ENCODE assay signal across 9 cellular contexts in the genomic region with DNA sequence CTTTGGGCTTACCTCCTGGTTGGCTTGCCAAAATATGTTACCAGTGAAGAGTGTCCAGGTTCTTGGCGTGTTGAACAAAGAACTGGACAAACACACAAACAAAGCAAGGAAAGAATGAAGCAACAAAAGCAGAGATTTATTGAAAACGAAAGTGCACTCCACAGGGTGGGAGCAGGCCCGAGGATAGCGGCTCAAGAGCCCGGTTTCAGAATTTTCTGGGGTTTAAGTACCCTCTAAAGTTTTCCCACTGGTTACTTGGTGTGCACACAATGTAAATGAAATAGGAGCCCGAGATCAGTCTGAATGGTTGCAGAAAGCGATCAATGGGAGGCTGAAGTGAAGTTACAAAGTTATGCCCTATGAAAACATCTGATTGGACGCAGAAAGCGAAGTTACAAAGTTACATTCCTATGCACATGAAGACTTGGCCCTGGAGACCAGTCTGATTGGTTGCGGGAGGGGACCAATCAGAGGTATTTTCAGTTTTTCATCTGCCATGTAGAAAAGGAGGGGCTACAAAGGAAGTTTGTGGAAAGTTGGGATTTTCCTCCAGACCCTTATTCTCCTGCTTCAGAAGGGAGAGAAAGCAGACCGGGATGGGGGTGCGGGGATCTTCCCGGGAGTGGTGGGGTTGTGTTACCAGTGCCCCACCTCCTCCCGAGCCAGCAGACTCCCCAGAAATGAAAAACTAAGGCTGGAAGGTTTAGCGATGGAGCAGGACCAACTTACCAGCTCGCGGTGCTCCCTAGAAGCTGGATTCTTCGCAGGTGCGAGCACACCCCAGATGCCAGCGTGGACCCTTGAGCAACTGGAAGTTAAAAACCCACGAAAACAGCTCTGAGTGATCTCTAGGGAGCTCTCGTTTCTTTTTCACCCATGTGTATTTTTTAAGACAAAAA. TPM values are rescaled to one million over a fixed set of nuclear protein-coding genes. Genes with fewer than 3 reads are reported as not detected.
DNase-seq lines count a peak whose midpoint lies in the region; ATAC-seq and TF ChIP-seq lines count a peak whose summit lies in the region.
"Had no signal": no experiment of that assay in that cellular context is flagged by ENCODE, and none has a peak within 500 bp of the region (broad histone marks: within the 10 kb centered on the region; RNA-seq: fewer than 3 reads in every experiment).

Gene SLFN12 (minus strand): TSS at position 325 of the 899 bp plus-strand sequence. CDS start 9,472 bp downstream, outside the sequence.

- H3K9me1 ChIP-seq in IMR-90 (ENCODE audit: insufficient read depth, low read length): peaks cover 9% of the 10 kb centered on the region; the same call in 1 of the 2 replicates

- H3K4me1 ChIP-seq in CD8-positive, alpha-beta T cell (ENCODE audit: insufficient read depth, low read length): peaks cover 37% of the 10 kb centered on the region
- peaks cover 1% of the 10 kb centered on the region; the same call in 1 of the 2 replicates for H3K4me1 ChIP-seq in IMR-90 (ENCODE audit: control insufficient read depth, insufficient read depth, low read length)
- H3K4me1 ChIP-seq in mucosa of stomach (ENCODE audit: control insufficient read depth, insufficient read depth, low read length): peaks cover 7% of the 10 kb centered on the region
- H3K4me1 ChIP-seq in testis: peaks cover 12% of the 10 kb centered on the region

- H3K4ac ChIP-seq in IMR-90 (ENCODE audit: low read depth, low read length): peak within 1 kb of the TSS; percentile 98

- H3K27me3 ChIP-seq in CD8-positive, alpha-beta T cell (ENCODE audit: insufficient read depth, low read length): no peaks in the 10 kb centered on the region
- H3K27me3 ChIP-seq in IMR-90 (ENCODE audit: control insufficient read depth, insufficient read depth, low read length): no peaks in the 10 kb centered on the region
- no peaks in the 10 kb centered on the region for H3K27me3 ChIP-seq in mucosa of stomach (ENCODE audit: control insufficient read depth, insufficient read depth, low read length)
- H3K27me3 ChIP-seq in testis: no peaks in the 10 kb centered on the region

- POLR2A ChIA-PET in CD8-positive, alpha-beta T cell (lab: Charles Lee): interaction anchor here (1.0 to 1.5 kb wide), 6 partner anchors 16 to 119 kb away, joined by 3 to 7 read pairs (median 4); no protein-coding TSS in a partner anchor
- POLR2A ChIA-PET in IMR-90 (lab: Charles Lee; ENCODE audit: unreplicated experiment): no interaction called here
- POLR2A ChIA-PET in activated CD8-positive, alpha-beta T cell treated with anti-CD3 and anti-CD28 coated beads, Interleukin-2, amount 10 ng/mL, durations not matched to agents 7 days and 5 days (lab: Charles Lee): interaction anchor here (0.6 to 1.7 kb wide), 4 partner anchors 15 to 105 kb away, joined by 3 to 9 read pairs (median 7); partner anchors contain the start of genes SLFN11, SLFN12L and SLFN13

- peaks cover 7% of the 10 kb centered on the region for H3K36me3 Mint-ChIP-seq in CD8-positive, alpha-beta T cell
- peaks cover 38% of the 10 kb centered on the region for H3K36me3 Mint-ChIP-seq in activated CD8-positive, alpha-beta T cell treated with anti-CD3 and anti-CD28 coated beads, Interleukin-2, amount 10 ng/mL, durations not matched to agents 7 days and 5 days (ENCODE audit: low read depth)

- in situ Hi-C loops in IMR-90 (cut with MboI; ENCODE audit: low sequenced_read_pairs): no loop called here

- H3K14ac ChIP-seq in IMR-90 (replicated peaks; ENCODE audit: low read depth, low read length): peak within 1 kb of the TSS; percentile 99

- peak within 1 kb of the TSS; percentile 92 for H2BK5ac ChIP-seq in IMR-90 (ENCODE audit: low read depth, low read length, poor library complexity, severe bottlenecking)

- no peak for TF ChIP-seq CTCF in CD8-positive, alpha-beta T cell (IDR thresholded peaks at IDR 0.05)
- TF ChIP-seq CTCF in IMR-90 (conservative IDR thresholded peaks at IDR 0.05; ENCODE audit: low read depth, low read length): no peak
- no peak for TF ChIP-seq CTCF in epithelial cell of esophagus (IDR thresholded peaks at IDR 0.05; ENCODE audit: insufficient read depth, low read depth, low read length, missing control alignments)
- TF ChIP-seq CTCF in testis (IDR thresholded peaks at IDR 0.05): no peak

- CTCF ChIA-PET in CD8-positive, alpha-beta T cell (lab: Charles Lee): interaction anchor here (1.1 to 1.3 kb wide), 2 partner anchors 107 to 120 kb away, joined by 3 to 4 read pairs; no protein-coding TSS in a partner anchor
- CTCF ChIA-PET in IMR-90 (lab: Yijun Ruan, JAX): no interaction called here
- CTCF ChIA-PET in activated CD8-positive, alpha-beta T cell treated with anti-CD3 and anti-CD28 coated beads, Interleukin-2, amount 10 ng/mL, durations not matched to agents 7 days and 5 days (lab: Charles Lee): interaction anchor here (0.9 to 1.9 kb wide), 4 partner anchors 15 to 101 kb away, joined by 3 to 5 read pairs (median 4); no protein-coding TSS in a partner anchor

- peak within 1 kb of the TSS; percentile 91 for H3K4me3 Mint-ChIP-seq in CD8-positive, alpha-beta T cell
- H3K4me3 Mint-ChIP-seq in activated CD8-positive, alpha-beta T cell treated with anti-CD3 and anti-CD28 coated beads, Interleukin-2, amount 10 ng/mL, durations not matched to agents 7 days and 5 days: peak within 1 kb of the TSS; percentile 90

- H2BK20ac ChIP-seq in IMR-90 (ENCODE audit: low read depth, low read length): peak within 1 kb of the TSS; percentile 68

- peak within 1 kb of the TSS; percentile 91 for H2AFZ ChIP-seq in IMR-90 (replicated peaks; ENCODE audit: low read length, poor library complexity)

- peak; percentile 86 for ATAC-seq in CD8-positive, alpha-beta T cell
- ATAC-seq in GM21526 (IDR thresholded peaks at IDR 0.05; ENCODE audit: low FRiP score, unreplicated experiment): peak; percentile 50
- ATAC-seq in IMR-90 (ENCODE audit: low read depth): peak; percentile 78
- ATAC-seq in activated CD8-positive, alpha-beta T cell treated with anti-CD3 and anti-CD28 coated beads, Interleukin-2, amount 10 ng/mL, durations not matched to agents 7 days and 5 days: peak; percentile 73

- 0% methylated on average over 4 of the region's 22 CpGs; no CpG with 5 or more reads in 1 of the 2 experiments for WGBS in IMR-90 (ENCODE audit: extremely low coverage in 2 of 2, insufficient read length in 1 of 2), 2 experiments
- WGBS in testis, 2 donors: 9 to 11% methylated on average over 22 of the region's 22 CpGs

- peaks cover 12 to 38% of the 10 kb centered on the region in 2 experiments for H3K79me1 ChIP-seq in IMR-90 (ENCODE audit: low read depth in 1 of 2, low read length in 2 of 2)

- H4K91ac ChIP-seq in IMR-90 (ENCODE audit: insufficient read depth, low read depth, low read length): peak within 1 kb of the TSS; percentile 93

- H3K9me3 Mint-ChIP-seq in CD8-positive, alpha-beta T cell: no peaks in the 10 kb centered on the region
- H3K9me3 Mint-ChIP-seq in activated CD8-positive, alpha-beta T cell treated with anti-CD3 and anti-CD28 coated beads, Interleukin-2, amount 10 ng/mL, durations not matched to agents 7 days and 5 days (ENCODE audit: insufficient read depth): no peaks in the 10 kb centered on the region

- peak within 1 kb of the TSS; percentile 75; the same call in 2 of the 3 replicates for H2BK15ac ChIP-seq in IMR-90 (ENCODE audit: low read depth, low read length)

- peak within 1 kb of the TSS; percentile 84 for H2BK120ac ChIP-seq in IMR-90 (ENCODE audit: low read depth, low read length)

- dilution Hi-C loops in IMR-90 (cut with HindIII; ENCODE audit: low sequenced_read_pairs, unreplicated experiment): no loop called here

- peak within 1 kb of the TSS; percentile 98 for H2AK9ac ChIP-seq in IMR-90 (replicated peaks; ENCODE audit: low read depth, low read length, poor library complexity)

- peak; percentile 83; the same call in 1 of the 2 replicates for TF ChIP-seq POLR2A in IMR-90 (IDR thresholded peaks at IDR 0.05; ENCODE audit: low read depth, low read length)
- TF ChIP-seq POLR2A in testis (IDR thresholded peaks at IDR 0.05): no peak

- H4K5ac ChIP-seq in IMR-90 (ENCODE audit: low read depth, low read length): peak within 1 kb of the TSS; percentile 62

- no peaks in the 10 kb centered on the region for H3K36me3 ChIP-seq in CD8-positive, alpha-beta T cell (ENCODE audit: insufficient read depth, low read length)
- no peaks in the 10 kb centered on the region for H3K36me3 ChIP-seq in IMR-90 (ENCODE audit: control insufficient read depth, insufficient read depth, low read length)
- H3K36me3 ChIP-seq in mucosa of stomach (ENCODE audit: control insufficient read depth, insufficient read depth, low read length): no peaks in the 10 kb centered on the region
- no peaks in the 10 kb centered on the region for H3K36me3 ChIP-seq in testis (ENCODE audit: low read depth, missing control alignments)

- peaks cover 46% of the 10 kb centered on the region for H3K4me1 Mint-ChIP-seq in CD8-positive, alpha-beta T cell (ENCODE audit: low read depth)
- peaks cover 64% of the 10 kb centered on the region for H3K4me1 Mint-ChIP-seq in activated CD8-positive, alpha-beta T cell treated with anti-CD3 and anti-CD28 coated beads, Interleukin-2, amount 10 ng/mL, durations not matched to agents 7 days and 5 days (ENCODE audit: low read depth)

- H3K56ac ChIP-seq in IMR-90 (ENCODE audit: extremely low read depth, insufficient read depth, low read length): peak within 1 kb of the TSS; percentile 99

- peak within 1 kb of the TSS; percentile 98 for H3K23ac ChIP-seq in IMR-90 (ENCODE audit: low read depth, low read length)

- H3K18ac ChIP-seq in IMR-90 (ENCODE audit: low read depth, low read length): peak within 1 kb of the TSS; percentile 73

- H3K4me3 ChIP-seq in CD8-positive, alpha-beta T cell (ENCODE audit: low read depth, low read length): peak within 1 kb of the TSS; percentile 91
- H3K4me3 ChIP-seq in IMR-90 (ENCODE audit: insufficient read depth, low read depth, low read length) (peak within 1 kb of the TSS; percentile 59), epithelial cell of esophagus (ENCODE audit: low read length) (peak within 1 kb of the TSS; percentile 52), mucosa of stomach (ENCODE audit: low read length) (peak within 1 kb of the TSS; percentile 14), testis (peak within 1 kb of the TSS; percentile 58 to 67)

- no peaks in the 10 kb centered on the region for H3K9me3 ChIP-seq in CD8-positive, alpha-beta T cell (ENCODE audit: low read length)
- H3K9me3 ChIP-seq in IMR-90 (ENCODE audit: control insufficient read depth, insufficient read depth, low read length): no peaks in the 10 kb centered on the region
- no peaks in the 10 kb centered on the region for H3K9me3 ChIP-seq in mucosa of stomach (ENCODE audit: control insufficient read depth, low read length)
- no peaks in the 10 kb centered on the region for H3K9me3 ChIP-seq in testis

- peak in 6 of 7 experiments; percentile 8 to 67 (median 50) for DNase-seq in CD8-positive, alpha-beta T cell
- DNase-seq in IMR-90: peak; percentile 98
- DNase-seq in activated CD8-positive, alpha-beta T cell treated with anti-CD3 and anti-CD28 coated beads, Interleukin-2, amount 10 ng/mL, durations not matched to agents 7 days and 5 days: peak; percentile 61
- peak; percentile 93 for DNase-seq in epithelial cell of esophagus (ENCODE audit: low read depth)
- peak; percentile 87 for DNase-seq in testis
- no peak for DNase-seq in SKM-1 (lab: John Stamatoyannopoulos, UW; ENCODE audit: unreplicated experiment)

- H4K8ac ChIP-seq in IMR-90 (ENCODE audit: low read depth in 2 of 2, low read length in 2 of 2): peak within 1 kb of the TSS; percentile 69 to 94

- BruUV-seq in IMR-90 (replicated peaks; lab: Mats Ljungman, UMichigan): TSS peak; percentile 93

- peak within 1 kb of the TSS; percentile 77 for H2AK5ac ChIP-seq in IMR-90 (ENCODE audit: low read depth, low read length)

- TF ChIP-seq RAD21 in IMR-90 (IDR thresholded peaks at IDR 0.05; ENCODE audit: low read length): no peak

- H3K27ac ChIP-seq in CD8-positive, alpha-beta T cell (ENCODE audit: low read depth, low read length): peak within 1 kb of the TSS; percentile 42
- H3K27ac ChIP-seq in IMR-90 (ENCODE audit: insufficient read depth, low read length) (peak within 1 kb of the TSS; percentile 92), testis (peak within 1 kb of the TSS; percentile 52 to 59)
- H3K27ac ChIP-seq: VCaP had no signal

- intact Hi-C loops in CD8-positive, alpha-beta T cell (cut with DNase I, micrococcal nuclease): loop anchor here (1.0 to 5.0 kb wide), 10 partner anchors 16 to 260 kb away; partner anchors contain the start of genes SLFN11 (in 1 of the 2) and SLFN13 (in 1 of the 2)
- intact Hi-C loops in IMR-90 (cut with micrococcal nuclease) (loop anchor here (1.0 to 10.0 kb wide), 7 partner anchors 59 to 312 kb away; partner anchors contain the start of gene SLFN11), testis (cut with DNase I; ENCODE audit: low total_unique reads) (no loop called here)

- peak within 1 kb of the TSS; percentile 90 for H3K27ac Mint-ChIP-seq in CD8-positive, alpha-beta T cell
- peak within 1 kb of the TSS; percentile 85 for H3K27ac Mint-ChIP-seq in activated CD8-positive, alpha-beta T cell treated with anti-CD3 and anti-CD28 coated beads, Interleukin-2, amount 10 ng/mL, durations not matched to agents 7 days and 5 days

- H3K9ac ChIP-seq in IMR-90 (ENCODE audit: low read depth, low read length) (peak within 1 kb of the TSS; percentile 86), mucosa of stomach (ENCODE audit: low read length) (peak within 1 kb of the TSS; percentile 54)

- peaks cover 8% of the 10 kb centered on the region; the same call in 1 of the 2 replicates for H4K20me1 ChIP-seq in IMR-90 (ENCODE audit: insufficient read depth, low read length)

- H3K27me3 Mint-ChIP-seq in CD8-positive, alpha-beta T cell (ENCODE audit: low read depth): no peaks in the 10 kb centered on the region
- H3K27me3 Mint-ChIP-seq in activated CD8-positive, alpha-beta T cell treated with anti-CD3 and anti-CD28 coated beads, Interleukin-2, amount 10 ng/mL, durations not matched to agents 7 days and 5 days (ENCODE audit: low read depth): no peaks in the 10 kb centered on the region

- H3K4me2 ChIP-seq in IMR-90 (ENCODE audit: low read depth, low read length): peak within 1 kb of the TSS; percentile 98

RNA-seq across cellular contexts. Expression of gene SLFN12, which starts in this region (rescaled TPM):
- 1 to 10 TPM; 2.4 TPM for total RNA-seq in CD8-positive, alpha-beta T cell
- 38.9 and 48.6 TPM in 2 replicates for total RNA-seq in IMR-90 (2012; rRNA removed)
- 13.5 and 16.6 TPM in 2 replicates for polyA plus RNA-seq in IMR-90 (2012; rRNA removed)
- polyA plus RNA-seq in IMR-90 (2012; cell fraction: cytosol; rRNA removed): 2.8 and 5.1 TPM in 2 replicates
- polyA plus RNA-seq in IMR-90 (2012; cell fraction: nucleus; rRNA removed; ENCODE audit: low replicate concordance): 6.9 and 48.3 TPM in 2 replicates
- total RNA-seq in activated CD8-positive, alpha-beta T cell treated with anti-CD3 and anti-CD28 coated beads, Interleukin-2, amount 10 ng/mL, durations not matched to agents 7 days and 5 days: 10 to 100 TPM; 11.2 to 12.4 TPM
- 1 to 10 TPM; 2.9 to 4.7 TPM for total RNA-seq in testis
- 2.6 TPM for polyA plus RNA-seq in testis (ENCODE audit: insufficient read depth, low read depth, low replicate concordance)

Comparison
In these comparisons a context has a peak if more than half of its experiments do, and no peak if none do; other contexts are left out.
1. H3K27ac ChIP-seq: peak in every context shown above with its lines; median percentile 92 in IMR-90; 56 in testis; 42 in CD8-positive, alpha-beta T cell.
2. H3K4me3 ChIP-seq: peak in every context shown above with its lines; median percentile 91 in CD8-positive, alpha-beta T cell; 62 in testis; 59 in IMR-90; 52 in epithelial cell of esophagus; 14 in mucosa of stomach.